Comparison of ENCODE assay signal across 23 cellular contexts in the genomic region with DNA sequence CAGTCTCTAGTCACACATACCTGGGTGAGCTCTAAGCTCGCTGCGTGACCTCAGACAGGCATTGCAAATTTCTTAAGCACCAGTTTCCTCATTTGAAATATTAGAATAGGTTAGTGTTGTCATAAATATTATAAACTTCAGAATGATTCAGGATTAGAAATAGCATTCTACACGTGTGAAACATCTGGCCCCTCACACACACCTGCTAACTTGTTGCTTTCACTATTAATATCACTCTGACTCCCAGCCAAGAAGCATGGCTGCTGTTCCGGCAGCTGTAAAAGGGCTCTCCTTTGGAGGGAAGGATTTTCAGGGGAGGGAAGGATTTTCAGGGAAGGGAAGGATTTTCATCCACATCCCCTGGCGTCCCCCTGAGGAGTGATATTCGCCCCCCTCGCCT.
A peak's percentile ranks its signal among the peaks of the same experiment; 100 is the strongest.
DNase-seq lines count a peak whose midpoint lies in the region; ATAC-seq, FAIRE-seq and TF ChIP-seq lines count a peak whose summit lies in the region.
"Had no signal": no experiment of that assay in that cellular context is flagged by ENCODE, and none has a peak within 500 bp of the region (broad histone marks: within the 10 kb centered on the region; RNA-seq: fewer than 3 reads in every experiment).

No MANE protein-coding gene starts in this region.

- no peaks in the 10 kb centered on the region for H3F3A ChIP-seq in DOHH2 (ENCODE audit: control insufficient read depth, insufficient read depth)

- H3K9me2 ChIP-seq in DOHH2 (replicated peaks; ENCODE audit: control insufficient read depth, low read length) = no peaks in the 10 kb centered on the region

- peak; percentile 62 for ATAC-seq in GM19035 (IDR thresholded peaks at IDR 0.05; ENCODE audit: unreplicated experiment)
- ATAC-seq in HG03175 (IDR thresholded peaks at IDR 0.05; ENCODE audit: unreplicated experiment) = peak; percentile 43
- peak; percentile 46; the same call in 2 of the 3 replicates for ATAC-seq in GM12878
- ATAC-seq: HCT116 had no signal

- TF ChIP-seq RAD21 in GM12878 (IDR thresholded peaks at IDR 0.05; ENCODE audit: insufficient read depth, low read depth, low read length) = no peak

- no peak overlapping the region for H3K9ac ChIP-seq in GM12878 (ENCODE audit: control insufficient read depth, insufficient read depth, low read length)

- H3K36me3 ChIP-seq in DOHH2 (ENCODE audit: control insufficient read depth, low read length) = no peaks in the 10 kb centered on the region
- H3K36me3 ChIP-seq in GM12878 (ENCODE audit: control insufficient read depth in 2 of 2, insufficient read depth in 2 of 2, low read length in 1 of 2) = no peaks in the 10 kb centered on the region
- H3K36me3 ChIP-seq in thyroid gland = no peaks in the 10 kb centered on the region
- H3K36me3 ChIP-seq: Peyer's patch had no signal

- no peak for TF ChIP-seq EP300 in GM12878 (IDR thresholded peaks at IDR 0.05; ENCODE audit: borderline replicate concordance in 1 of 2, control insufficient read depth in 1 of 2, low read depth in 2 of 2, low read length in 2 of 2)

- no peak for FAIRE-seq in GM12878 (lab: Jason Lieb, UNC)
- FAIRE-seq: G401.6, GM12891 had no signal

- H3K27me3 ChIP-seq in DOHH2 (ENCODE audit: control insufficient read depth, low read length) = peaks cover 8% of the 10 kb centered on the region; the same call in 1 of the 2 replicates
- H3K27me3 ChIP-seq in GM12878 (replicated peaks in 1 of 2; ENCODE audit: control insufficient read depth in 2 of 2, insufficient read depth in 2 of 2, low read length in 1 of 2) = peaks cover 1 to 5% of the 10 kb centered on the region in 2 experiments; a peak in 2 of 4 replicates
- no peaks in the 10 kb centered on the region for H3K27me3 ChIP-seq in thyroid gland
- H3K27me3 ChIP-seq: Peyer's patch had no signal

- intact Hi-C loops in GM12878 (cut with micrococcal nuclease; ENCODE audit: unreplicated experiment) (no loop called here), thyroid gland (cut with DNase I) (no loop called here)

- H3K4me1 ChIP-seq in DOHH2 (ENCODE audit: control insufficient read depth, low read length) (peaks cover 14% of the 10 kb centered on the region), GM12878 (ENCODE audit: control insufficient read depth, insufficient read depth, low read length) (no peaks in the 10 kb centered on the region), thyroid gland (peaks cover 0 to 5% of the 10 kb centered on the region in 2 donors)
- H3K4me1 ChIP-seq: Peyer's patch had no signal

- CTCF ChIA-PET in GM12878 (lab: Yijun Ruan, JAX) = no interaction called here

- TF ChIP-seq POLR2A in GM12878 (IDR thresholded peaks at IDR 0.05; ENCODE audit: low read depth, low read length) = no peak
- no peak for TF ChIP-seq POLR2A in thyroid gland (IDR thresholded peaks at IDR 0.05)

- BruUV-seq in GM12878 (replicated peaks; lab: Mats Ljungman, UMichigan) = no TSS peak

- H3K79me2 ChIP-seq in DOHH2 (ENCODE audit: control insufficient read depth, low read length) = no peaks in the 10 kb centered on the region
- H3K79me2 ChIP-seq in GM12878 (ENCODE audit: control insufficient read depth, insufficient read depth, low read length) = no peaks in the 10 kb centered on the region

- H3K9me3 ChIP-seq in DOHH2 (ENCODE audit: control insufficient read depth, insufficient read depth, low read length) (no peaks in the 10 kb centered on the region), GM12878 (replicated peaks; ENCODE audit: control insufficient read depth, insufficient read depth, low read length) (no peaks in the 10 kb centered on the region), thyroid gland (no peaks in the 10 kb centered on the region)
- H3K9me3 ChIP-seq: Peyer's patch had no signal

- H3K27ac ChIP-seq in DOHH2 (ENCODE audit: low read depth, low read length) (no peak overlapping the region), GM12878 (ENCODE audit: control insufficient read depth, insufficient read depth) (no peak overlapping the region), thyroid gland (no peak overlapping the region)
- H3K27ac ChIP-seq: Peyer's patch, SK-N-MC had no signal

- H4K20me1 ChIP-seq in DOHH2 (ENCODE audit: control insufficient read depth, insufficient read depth, low read depth, low read length) (no peaks in the 10 kb centered on the region), GM12878 (ENCODE audit: control insufficient read depth, insufficient read depth) (no peaks in the 10 kb centered on the region)

- in situ Hi-C loops in GM12878 (cut with MboI) = no loop called here

- RAD21 ChIA-PET in GM12878 (lab: Charles Lee; ENCODE audit: unreplicated experiment) = no interaction called here

- DNase-seq in GM12878 (ENCODE audit: low read depth, low spot score) = no peak
- no peak for DNase-seq in epidermal melanocyte (ENCODE audit: insufficient read length, low spot score)
- no peak for DNase-seq in Ammon's horn (ENCODE audit: low spot score)
- DNase-seq in thyroid gland = no peak
- DNase-seq: 8988T, ACHN, NCI-H1092 treated with DMSO at 0.1 percent for 48 hours, NCI-H1436, NCI-H187, NCI-H2081 treated with DMSO at 0.1 percent for 48 hours, NCI-H2171, NCI-H226, NCI-H510A treated with DMSO at 0.1 percent for 48 hours, NCI-H748 treated with DMSO at 0.1 percent for 48 hours, Peyer's patch, SIG-M5 had no signal

- TF ChIP-seq CTCF in DOHH2 (IDR thresholded peaks at IDR 0.05; ENCODE audit: low read depth, low read length, poor library complexity, severe bottlenecking) (no peak), GM12878 (IDR thresholded peaks at IDR 0.05 in 2 of 3, conservative IDR thresholded peaks at IDR 0.05 in 1 of 3; ENCODE audit: control insufficient read depth in 2 of 3, extremely low read depth in 1 of 3, insufficient read depth in 1 of 3, low read depth in 3 of 3, low read length in 3 of 3) (no peak), thyroid gland (IDR thresholded peaks at IDR 0.05) (no peak)

- SMC1A ChIA-PET in GM12878 (lab: Charles Lee; ENCODE audit: uncharacterized antibody, unreplicated experiment) = no interaction called here

- 0 out of 2 replicates have a peak overlapping the region, but pooled peaks have one; percentile 6 for H3K4me2 ChIP-seq in DOHH2 (ENCODE audit: low read length)
- 0 out of 2 replicates have a peak overlapping the region, but pooled peaks have one; percentile 18 for H3K4me2 ChIP-seq in GM12878 (ENCODE audit: control insufficient read depth, insufficient read depth)

- POLR2A ChIA-PET in GM12878 (lab: Charles Lee) = no interaction called here

- H2AFZ ChIP-seq in GM12878 (ENCODE audit: control insufficient read depth, low read depth, low read length) = no peak overlapping the region

- H3K4me3 ChIP-seq in DOHH2 (ENCODE audit: low read length) (no peak overlapping the region), GM12878 (no peak overlapping the region), thyroid gland (replicated peaks in 1 of 3) (no peak overlapping the region)
- H3K4me3 ChIP-seq: Peyer's patch, SK-N-MC had no signal

- 6% methylated on average over 6 of the region's 7 CpGs for WGBS in GM12878 (ENCODE audit: insufficient coverage, insufficient replicate concordance, low lambda C conversion rate, missing lambda C conversion rate)
- WGBS in thyroid gland, 2 donors = 67% methylated on average over 7 of the region's 7 CpGs

TF ChIP-seq in GM12878, 131 proteins besides CTCF, POLR2A, EP300 and RAD21:
- TF ChIP-seq YY1 (IDR thresholded peaks at IDR 0.05; ENCODE audit: low read depth, low read length) (0 out of 2 replicates have a peak, but pooled peaks have one; percentile 12), SREBF1 (IDR thresholded peaks at IDR 0.05; ENCODE audit: low read length) (no peak), RUNX3 (IDR thresholded peaks at IDR 0.05; ENCODE audit: low read length) (no peak), TCF12 (IDR thresholded peaks at IDR 0.05; ENCODE audit: low read depth, low read length) (peak; percentile 45; the same call in 1 of the 2 replicates), BHLHE40 (IDR thresholded peaks at IDR 0.05; ENCODE audit: borderline replicate concordance in 1 of 2, low read depth in 2 of 2, low read length in 1 of 2) (peak; percentile 20 to 36; a peak in 1 of 4 replicates)
